ENCODE assay signal across 15 cellular contexts in genomic region chr6:55175078-55175777, GRCh38. TPM values are rescaled to one million over a fixed set of nuclear protein-coding genes. Genes with fewer than 3 reads are reported as not detected.
A peak's percentile ranks its signal among the peaks of the same experiment; 100 is the strongest.
DNase-seq lines count a peak whose midpoint lies in the region; TF ChIP-seq lines count a peak whose summit lies in the region.
"Had no signal": no experiment of that assay in that cellular context is flagged by ENCODE, and none has a peak within 500 bp of the region (broad histone marks: within the 10 kb centered on the region; RNA-seq: fewer than 3 reads in every experiment).

No MANE protein-coding gene starts in this region.

- no peak for TF ChIP-seq POLR2A in breast epithelium (IDR thresholded peaks at IDR 0.05)

- H3K4me1 Mint-ChIP-seq in MCF 10A (ENCODE audit: insufficient read depth, unreplicated experiment) (no peaks in the 10 kb centered on the region), type B pancreatic cell (ENCODE audit: unreplicated experiment) (no peaks in the 10 kb centered on the region)
- H3K4me1 Mint-ChIP-seq in CD8-positive, alpha-beta memory T cell = no peaks in the 10 kb centered on the region
- H3K4me1 Mint-ChIP-seq: activated CD4-positive, alpha-beta T cell treated with anti-CD3 and anti-CD28 coated beads, Interleukin-2, amount 10 ng/mL, durations not matched to agents 7 days and 5 days; naive thymus-derived CD8-positive, alpha-beta T cell had no signal

- no peaks in the 10 kb centered on the region for H3K4me1 ChIP-seq in breast epithelium
- no peaks in the 10 kb centered on the region for H3K4me1 ChIP-seq in CD8-positive, alpha-beta memory T cell (ENCODE audit: insufficient read depth, low read length)

- H3K27ac Mint-ChIP-seq in MCF 10A (ENCODE audit: low read depth, unreplicated experiment) (no peak overlapping the region), type B pancreatic cell (no peak overlapping the region)
- H3K27ac Mint-ChIP-seq in CD8-positive, alpha-beta memory T cell = no peak overlapping the region
- H3K27ac Mint-ChIP-seq: activated CD4-positive, alpha-beta T cell treated with anti-CD3 and anti-CD28 coated beads, Interleukin-2, amount 10 ng/mL, durations not matched to agents 7 days and 5 days had no signal

- TF ChIP-seq CTCF in breast epithelium (IDR thresholded peaks at IDR 0.05) (no peak), MCF 10A (IDR thresholded peaks at IDR 0.05; ENCODE audit: unreplicated experiment) (no peak), astrocyte of the cerebellum (IDR thresholded peaks at IDR 0.05; ENCODE audit: low read depth, low read length, missing control alignments) (no peak), type B pancreatic cell (conservative IDR thresholded peaks at IDR 0.05) (no peak)

- H3K27ac ChIP-seq in breast epithelium = no peak overlapping the region
- no peak overlapping the region for H3K27ac ChIP-seq in CD8-positive, alpha-beta memory T cell (ENCODE audit: low read depth, low read length)
- H3K27ac ChIP-seq: thoracic aorta had no signal

- H3K36me3 ChIP-seq in breast epithelium = no peaks in the 10 kb centered on the region
- no peaks in the 10 kb centered on the region for H3K36me3 ChIP-seq in CD8-positive, alpha-beta memory T cell (ENCODE audit: insufficient read depth, low read length)
- H3K36me3 ChIP-seq: thoracic aorta had no signal

- no TSS peak for BruUV-seq in MCF 10A (replicated peaks; lab: Mats Ljungman, UMichigan)

- CTCF ChIA-PET in MCF 10A (lab: Yijun Ruan, JAX) = interaction anchor here (0.6 kb wide), 1 partner anchor 1419 kb away, joined by 3 read pairs; no protein-coding TSS in a partner anchor
- CTCF ChIA-PET in CD8-positive, alpha-beta memory T cell (lab: Charles Lee) = no interaction called here

- H3K9me3 ChIP-seq in breast epithelium = no peaks in the 10 kb centered on the region
- H3K9me3 ChIP-seq in CD8-positive, alpha-beta memory T cell (ENCODE audit: low read length) = no peaks in the 10 kb centered on the region
- H3K9me3 ChIP-seq: thoracic aorta had no signal

- DNase-seq in breast epithelium (ENCODE audit: low spot score in 2 of 2) (no peak), MCF 10A (ENCODE audit: unreplicated experiment) (no peak), astrocyte of the cerebellum (ENCODE audit: low read depth) (no peak), left kidney (ENCODE audit: low read depth, low spot score) (peak; percentile 9), type B pancreatic cell (ENCODE audit: extremely low spot score, unreplicated experiment) (no peak), SIG-M5 treated with dmso at 0.1 percent for 504 hours (lab: John Stamatoyannopoulos, UW; ENCODE audit: unreplicated experiment) (no peak), NCI-H1930 (lab: John Stamatoyannopoulos, UW) (no peak)
- DNase-seq in CD8-positive, alpha-beta memory T cell = no peak
- DNase-seq: activated CD4-positive, alpha-beta T cell treated with anti-CD3 and anti-CD28 coated beads, Interleukin-2, amount 10 ng/mL, durations not matched to agents 7 days and 5 days; activated T-cell treated with anti-CD3 and anti-CD28 coated beads, Interleukin-2, amount 50 U/mL, for 48 hours; dermis blood vessel endothelial cell; naive thymus-derived CD8-positive, alpha-beta T cell; NCI-H2227 treated with DMSO at 0.1 percent for 48 hours; T1000 had no signal

- H3K4me3 ChIP-seq in breast epithelium (peak overlapping the region in 2 of 3 donors; percentile 31 to 52), astrocyte of the cerebellum (ENCODE audit: low read depth, low read length) (peak overlapping the region; percentile 36)
- H3K4me3 ChIP-seq in CD8-positive, alpha-beta memory T cell (ENCODE audit: low read length) = no peak overlapping the region

- no peaks in the 10 kb centered on the region for H3K9me3 Mint-ChIP-seq in MCF 10A (ENCODE audit: unreplicated experiment)
- H3K9me3 Mint-ChIP-seq in type B pancreatic cell = no peaks in the 10 kb centered on the region
- H3K9me3 Mint-ChIP-seq in CD8-positive, alpha-beta memory T cell = peaks cover 6 to 21% (median 18%) of the 10 kb centered on the region in 5 donors
- H3K9me3 Mint-ChIP-seq: activated CD4-positive, alpha-beta T cell treated with anti-CD3 and anti-CD28 coated beads, Interleukin-2, amount 10 ng/mL, durations not matched to agents 7 days and 5 days had no signal

- intact Hi-C loops in breast epithelium (cut with DNase I; ENCODE audit: low total_unique reads) (no loop called here), MCF 10A (cut with micrococcal nuclease) (no loop called here)

- H3K27me3 ChIP-seq in breast epithelium = peaks cover 0 to 17% of the 10 kb centered on the region in 2 donors
- no peaks in the 10 kb centered on the region for H3K27me3 ChIP-seq in CD8-positive, alpha-beta memory T cell (ENCODE audit: insufficient read depth, low read length, poor library complexity, severe bottlenecking)

- peaks cover 36% of the 10 kb centered on the region for H3K27me3 Mint-ChIP-seq in MCF 10A (ENCODE audit: insufficient read depth, unreplicated experiment)
- H3K27me3 Mint-ChIP-seq in type B pancreatic cell = peaks cover 80% of the 10 kb centered on the region
- peaks cover 0 to 1% of the 10 kb centered on the region in 2 donors for H3K27me3 Mint-ChIP-seq in CD8-positive, alpha-beta memory T cell

- POLR2A ChIA-PET in MCF 10A (lab: Yijun Ruan, JAX) = interaction anchor here (1.0 kb wide), 1 partner anchor 38 kb away, joined by 3 read pairs; no protein-coding TSS in a partner anchor
- POLR2A ChIA-PET in CD8-positive, alpha-beta memory T cell (lab: Charles Lee) = no interaction called here

- H3K36me3 Mint-ChIP-seq in MCF 10A (ENCODE audit: insufficient read depth, unreplicated experiment) (no peaks in the 10 kb centered on the region), type B pancreatic cell (no peaks in the 10 kb centered on the region)
- H3K36me3 Mint-ChIP-seq in CD8-positive, alpha-beta memory T cell = peaks cover 0 to 6% (median 0%) of the 10 kb centered on the region in 3 donors

- in situ Hi-C loops in astrocyte of the cerebellum (cut with HindIII; ENCODE audit: low sequenced_read_pairs) = no loop called here

- H3K4me3 Mint-ChIP-seq in MCF 10A (ENCODE audit: unreplicated experiment) (no peak overlapping the region), type B pancreatic cell (peak overlapping the region; percentile 74)
- H3K4me3 Mint-ChIP-seq in CD8-positive, alpha-beta memory T cell = no peak overlapping the region
- H3K4me3 Mint-ChIP-seq: activated CD4-positive, alpha-beta T cell treated with anti-CD3 and anti-CD28 coated beads, Interleukin-2, amount 10 ng/mL, durations not matched to agents 7 days and 5 days had no signal

RNA-seq across cellular contexts. Expression of gene HCRTR2, which starts 0.9 kb away (rescaled TPM):
- not detected for total RNA-seq in breast epithelium
- total RNA-seq in MCF 10A (2022) = not detected in 2 replicates
- total RNA-seq in type B pancreatic cell (ENCODE audit: low replicate concordance) = 0.27 TPM in 1 of 2 replicates, not detected in the other
- not detected for total RNA-seq in CD8-positive, alpha-beta memory T cell
- polyA plus RNA-seq in CD8-positive, alpha-beta memory T cell = not detected
- total RNA-seq: activated CD4-positive, alpha-beta T cell treated with anti-CD3 and anti-CD28 coated beads, Interleukin-2, amount 10 ng/mL, durations not matched to agents 7 days and 5 days; dermis blood vessel endothelial cell; naive thymus-derived CD8-positive, alpha-beta T cell; thoracic aorta had no signal
- polyA plus RNA-seq: naive thymus-derived CD8-positive, alpha-beta T cell had no signal
